Comparison of ENCODE assay signal across 9 cellular contexts in genomic region chr10:15214237-15214636, GRCh38.
"Had no signal": no experiment of that assay in that cellular context is flagged by ENCODE, and none has a peak within 500 bp of the region (broad histone marks: within the 10 kb centered on the region; RNA-seq: fewer than 3 reads in every experiment).

No MANE protein-coding gene starts in this region.

- H3K4me2 ChIP-seq: KMS-11 had no signal

- H3K9me3 Mint-ChIP-seq: IgD-negative memory B cell had no signal

- H3K27ac Mint-ChIP-seq: HFFc6 had no signal

- H3K9me3 ChIP-seq: HAP-1 had no signal

- ATAC-seq: HCT116, HepG2 had no signal

- H3K4me3 ChIP-seq: HAP-1 had no signal

- DNase-seq: GOT3, HFFc6, KBM-7 had no signal

- H3K4me3 Mint-ChIP-seq: HFFc6, IgD-negative memory B cell had no signal

- H3K27ac ChIP-seq: HL-60, KMS-11 had no signal

- H3K9ac ChIP-seq: KMS-11 had no signal
